12 cellular contexts compared by ENCODE assay signal in genomic region chr16:399278-400019, GRCh38. TPM values are rescaled to one million over a fixed set of nuclear protein-coding genes. Genes with fewer than 3 reads are reported as not detected.
DNase-seq lines count a peak whose midpoint lies in the region; ATAC-seq and TF ChIP-seq lines count a peak whose summit lies in the region.
"Had no signal": no experiment of that assay in that cellular context is flagged by ENCODE, and none has a peak within 500 bp of the region (broad histone marks: within the 10 kb centered on the region; RNA-seq: fewer than 3 reads in every experiment).

No MANE protein-coding gene starts in this region.

- H3K36me3 ChIP-seq in Panc1 (ENCODE audit: control insufficient read depth, insufficient read depth, low read length) = no peaks in the 10 kb centered on the region
- peaks cover 10% of the 10 kb centered on the region for H3K36me3 ChIP-seq in skeletal muscle satellite cell (ENCODE audit: insufficient read depth, low read length)

- H3K9ac ChIP-seq in skeletal muscle satellite cell (ENCODE audit: low read depth, low read length) = no peak overlapping the region

- no peaks in the 10 kb centered on the region for H3K9me3 ChIP-seq in Panc1 (ENCODE audit: control insufficient read depth, insufficient read depth, low read depth, low read length)
- no peaks in the 10 kb centered on the region for H3K9me3 ChIP-seq in skeletal muscle satellite cell (replicated peaks; ENCODE audit: low read length)

- H3K4me3 Mint-ChIP-seq in activated T-cell treated with anti-CD3 and anti-CD28 coated beads, Interleukin-2, amount 50 U/mL, for 4 hours = peak overlapping the region; percentile 43

- no peak for TF ChIP-seq CTCF in Panc1 (IDR thresholded peaks at IDR 0.05)

- no peaks in the 10 kb centered on the region for H3K9me3 Mint-ChIP-seq in activated T-cell treated with anti-CD3 and anti-CD28 coated beads, Interleukin-2, amount 50 U/mL, for 4 hours

- H3K4me1 Mint-ChIP-seq in activated T-cell treated with anti-CD3 and anti-CD28 coated beads, Interleukin-2, amount 50 U/mL, for 4 hours (ENCODE audit: low read depth) = peaks cover 22% of the 10 kb centered on the region

- no peak for ATAC-seq in activated T-cell treated with anti-CD3 and anti-CD28 coated beads, Interleukin-2, amount 50 U/mL, for 4 hours
- ATAC-seq in Panc1 (no peak), HG02588 (IDR thresholded peaks at IDR 0.05; ENCODE audit: unreplicated experiment) (no peak)
- ATAC-seq: activated CD8-positive, alpha-beta memory T cell treated with anti-CD3 and anti-CD28 coated beads, Interleukin-2, amount 10 ng/mL, durations not matched to agents 7 days and 5 days; GM12878 had no signal

- no peak for DNase-seq in activated T-cell treated with anti-CD3 and anti-CD28 coated beads, Interleukin-2, amount 50 U/mL, for 4 hours
- no peak for DNase-seq in activated T-cell treated with anti-CD3 and anti-CD28 coated beads, Interleukin-2, amount 50 U/mL, for 1 hour
- DNase-seq in Panc1 (ENCODE audit: low read depth, low spot score) (no peak), ecto neural progenitor cell (ENCODE audit: low spot score) (peak; percentile 48), NCI-H1694 treated with DMSO at 0.1 percent for 48 hours (lab: John Stamatoyannopoulos, UW) (no peak), NCI-H748 treated with DMSO at 0.1 percent for 48 hours (lab: John Stamatoyannopoulos, UW) (no peak)
- DNase-seq: activated CD8-positive, alpha-beta memory T cell treated with anti-CD3 and anti-CD28 coated beads, Interleukin-2, amount 10 ng/mL, durations not matched to agents 7 days and 5 days; PC-9 had no signal

- BruUV-seq in Panc1 (replicated peaks; lab: Mats Ljungman, UMichigan) = no TSS peak

- H3K4me2 ChIP-seq in skeletal muscle satellite cell (ENCODE audit: low read length) = peak overlapping the region; percentile 88

- POLR2A ChIA-PET in Panc1 (lab: Charles Lee) = no interaction called here

- H3K4me1 ChIP-seq in Panc1 (ENCODE audit: control insufficient read depth, insufficient read depth, low read length) = peaks cover 37% of the 10 kb centered on the region
- peaks cover 22% of the 10 kb centered on the region for H3K4me1 ChIP-seq in skeletal muscle satellite cell (ENCODE audit: control insufficient read depth, insufficient read depth, low read length)

- intact Hi-C loops in Panc1 (cut with micrococcal nuclease; ENCODE audit: unreplicated experiment) = loop anchor here (2.0 kb wide), 1 partner anchor 25 kb away; the partner anchor contains the start of gene RAB11FIP3

- H3K27me3 ChIP-seq in Panc1 (ENCODE audit: control insufficient read depth, insufficient read depth, low read length) (no peaks in the 10 kb centered on the region), skeletal muscle satellite cell (ENCODE audit: control insufficient read depth, insufficient read depth, low read length) (no peaks in the 10 kb centered on the region)

- H3K4me3 ChIP-seq in Panc1 (ENCODE audit: low read depth in 2 of 2, low read length in 2 of 2) (peak overlapping the region; percentile 49 to 65; a peak in 3 of 4 replicates), skeletal muscle satellite cell (ENCODE audit: low read length) (no peak overlapping the region)

- peak overlapping the region; percentile 94 for H3K27ac ChIP-seq in Panc1 (ENCODE audit: low read length)
- H3K27ac ChIP-seq: PC-9 had no signal

- H3K27me3 Mint-ChIP-seq in activated T-cell treated with anti-CD3 and anti-CD28 coated beads, Interleukin-2, amount 50 U/mL, for 4 hours (ENCODE audit: low read depth) = no peaks in the 10 kb centered on the region
- H3K27me3 Mint-ChIP-seq: progenitor cell of endocrine pancreas had no signal

- in situ Hi-C loops in Panc1 (cut with HindIII; ENCODE audit: low pct_unique_long_range_greater_than_20kb, low sequenced_read_pairs) = no loop called here

- CTCF ChIA-PET in Panc1 (lab: Charles Lee) = no interaction called here

- H3K36me3 Mint-ChIP-seq in activated T-cell treated with anti-CD3 and anti-CD28 coated beads, Interleukin-2, amount 50 U/mL, for 4 hours (ENCODE audit: insufficient read depth) = no peaks in the 10 kb centered on the region
- H3K36me3 Mint-ChIP-seq: activated CD8-positive, alpha-beta memory T cell treated with anti-CD3 and anti-CD28 coated beads, Interleukin-2, amount 10 ng/mL, durations not matched to agents 7 days and 5 days had no signal

RNA-seq across cellular contexts. Expression of gene DECR2, which starts 2.2 kb away (rescaled TPM):
- total RNA-seq in activated T-cell treated with anti-CD3 and anti-CD28 coated beads, Interleukin-2, amount 50 U/mL, for 4 hours = 10 to 100 TPM; 16.9 to 19.1 (median 17.8) TPM
- 92.7 TPM for total RNA-seq in Panc1 (2021; ENCODE audit: unreplicated experiment)
- polyA plus RNA-seq in Panc1 (2012; ENCODE audit: insufficient read length) = 107 TPM
- 17.5 and 21.8 TPM in 2 replicates for total RNA-seq in skeletal muscle satellite cell (2012; rRNA removed)

RNA-seq across cellular contexts. Expression of gene NME4, which starts 2.5 kb away (rescaled TPM):
- total RNA-seq in activated T-cell treated with anti-CD3 and anti-CD28 coated beads, Interleukin-2, amount 50 U/mL, for 4 hours = 10 to 100 TPM; 46.1 to 78.9 (median 52.7) TPM
- total RNA-seq in Panc1 (2021; ENCODE audit: unreplicated experiment) = 500 TPM
- polyA plus RNA-seq in Panc1 (2012; ENCODE audit: insufficient read length) = 1,177 TPM
- 86.2 and 134 TPM in 2 replicates for total RNA-seq in skeletal muscle satellite cell (2012; rRNA removed)

RNA-seq across cellular contexts. Expression of gene PGAP6, which starts 17.7 kb away (rescaled TPM):
- total RNA-seq in activated T-cell treated with anti-CD3 and anti-CD28 coated beads, Interleukin-2, amount 50 U/mL, for 4 hours = 10 to 100 TPM; 33.4 to 39.1 (median 34.0) TPM
- 128 TPM for total RNA-seq in Panc1 (2021; ENCODE audit: unreplicated experiment)
- 259 TPM for polyA plus RNA-seq in Panc1 (2012; ENCODE audit: insufficient read length)
- 55.7 and 57.8 TPM in 2 replicates for total RNA-seq in skeletal muscle satellite cell (2012; rRNA removed)

RNA-seq across cellular contexts. Expression of gene RAB11FIP3, which starts 26.0 kb away (rescaled TPM):
- 10 to 100 TPM; 28.2 to 31.3 (median 28.8) TPM for total RNA-seq in activated T-cell treated with anti-CD3 and anti-CD28 coated beads, Interleukin-2, amount 50 U/mL, for 4 hours
- total RNA-seq in Panc1 (2021; ENCODE audit: unreplicated experiment) = 57.3 TPM
- 65.7 TPM for polyA plus RNA-seq in Panc1 (2012; ENCODE audit: insufficient read length)
- total RNA-seq in skeletal muscle satellite cell (2012; rRNA removed) = 12.9 and 15.2 TPM in 2 replicates

RNA-seq across cellular contexts. Expression of gene MRPL28, which starts 29.1 kb away (rescaled TPM):
- total RNA-seq in activated T-cell treated with anti-CD3 and anti-CD28 coated beads, Interleukin-2, amount 50 U/mL, for 4 hours = 100 to 1,000 TPM; 124 to 136 (median 128) TPM
- 140 TPM for total RNA-seq in Panc1 (2021; ENCODE audit: unreplicated experiment)
- 198 TPM for polyA plus RNA-seq in Panc1 (2012; ENCODE audit: insufficient read length)
- total RNA-seq in skeletal muscle satellite cell (2012; rRNA removed) = 83.1 and 89.3 TPM in 2 replicates
